29 cellular contexts compared by ENCODE assay signal in genomic region chr1:232890340-232890953, GRCh38. TPM values are rescaled to one million over a fixed set of nuclear protein-coding genes. Genes with fewer than 3 reads are reported as not detected.
A peak's percentile ranks its signal among the peaks of the same experiment; 100 is the strongest.
DNase-seq lines count a peak whose midpoint lies in the region; ATAC-seq and TF ChIP-seq lines count a peak whose summit lies in the region.
"Had no signal": no experiment of that assay in that cellular context is flagged by ENCODE, and none has a peak within 500 bp of the region (broad histone marks: within the 10 kb centered on the region; RNA-seq: fewer than 3 reads in every experiment).

No MANE protein-coding gene starts in this region.

- H2BK120ac ChIP-seq in mesenchymal stem cell (ENCODE audit: low read depth, low read length), result no peak overlapping the region

- H2BK5ac ChIP-seq in mesenchymal stem cell (ENCODE audit: low read depth, low read length, poor library complexity, severe bottlenecking), result no peak overlapping the region

- H3K18ac ChIP-seq in mesenchymal stem cell (ENCODE audit: low read depth in 1 of 2, low read length in 2 of 2), result no peak overlapping the region

- H3K9me3 ChIP-seq in SJSA1 (replicated peaks), result no peaks in the 10 kb centered on the region
- H3K9me3 ChIP-seq in mesenchymal stem cell (ENCODE audit: control insufficient read depth, low read length), result peaks cover 8% of the 10 kb centered on the region
- no peaks in the 10 kb centered on the region for H3K9me3 ChIP-seq in smooth muscle cell (replicated peaks; ENCODE audit: low read depth)
- H3K9me3 ChIP-seq: Peyer's patch, transverse colon had no signal

- peaks cover 5 to 6% of the 10 kb centered on the region in 2 donors for H3K36me3 Mint-ChIP-seq in activated naive CD4-positive, alpha-beta T cell treated with anti-CD3 and anti-CD28 coated beads, Interleukin-2, amount 50 U/mL, for 72 hours
- H3K36me3 Mint-ChIP-seq in activated naive CD4-positive, alpha-beta T cell treated with anti-CD3 and anti-CD28 coated beads for 36 hours (ENCODE audit: low read depth), result no peaks in the 10 kb centered on the region

- no peaks in the 10 kb centered on the region for H3K36me3 ChIP-seq in SJSA1
- no peaks in the 10 kb centered on the region for H3K36me3 ChIP-seq in mesenchymal stem cell (ENCODE audit: control insufficient read depth in 1 of 2, insufficient read depth in 2 of 2, low read depth in 1 of 2, low read length in 2 of 2)
- H3K36me3 ChIP-seq in smooth muscle cell (ENCODE audit: low read depth), result no peaks in the 10 kb centered on the region
- H3K36me3 ChIP-seq: left ventricle myocardium inferior, Peyer's patch, transverse colon had no signal

- no peak overlapping the region for H3K23ac ChIP-seq in mesenchymal stem cell (ENCODE audit: low read length in 2 of 2)

- CTCF ChIA-PET in activated naive CD4-positive, alpha-beta T cell treated with anti-CD3 and anti-CD28 coated beads for 36 hours (lab: Charles Lee), result no interaction called here

- H4K20me1 ChIP-seq in smooth muscle cell (ENCODE audit: low read depth), result no peaks in the 10 kb centered on the region

- H2BK15ac ChIP-seq in mesenchymal stem cell (ENCODE audit: low read depth, poor library complexity, severe bottlenecking), result no peak overlapping the region

- H3K79me1 ChIP-seq in mesenchymal stem cell (replicated peaks; ENCODE audit: low read length, poor library complexity, severe bottlenecking), result no peaks in the 10 kb centered on the region

- no peak overlapping the region for H3K14ac ChIP-seq in mesenchymal stem cell (ENCODE audit: low read length in 2 of 2)

- intact Hi-C loops in activated naive CD4-positive, alpha-beta T cell treated with anti-CD3 and anti-CD28 coated beads for 36 hours (cut with micrococcal nuclease), result no loop called here

- H3K27ac ChIP-seq in SJSA1 (peak overlapping the region; percentile 61), mesenchymal stem cell (ENCODE audit: low read length, poor library complexity, severe bottlenecking) (peak overlapping the region; percentile 72), smooth muscle cell (ENCODE audit: low read depth) (peak overlapping the region; percentile 72)
- H3K27ac ChIP-seq: left ventricle myocardium inferior, Peyer's patch, SK-N-MC, transverse colon had no signal

- peaks cover 22% of the 10 kb centered on the region for H3K4me1 ChIP-seq in SJSA1 (replicated peaks)
- H3K4me1 ChIP-seq in mesenchymal stem cell (ENCODE audit: control insufficient read depth, insufficient read depth, low read depth, low read length), result no peaks in the 10 kb centered on the region
- H3K4me1 ChIP-seq in smooth muscle cell (ENCODE audit: low read depth), result no peaks in the 10 kb centered on the region
- H3K4me1 ChIP-seq: left ventricle myocardium inferior, Peyer's patch, transverse colon had no signal

- H4K91ac ChIP-seq in mesenchymal stem cell (ENCODE audit: low read length), result no peak overlapping the region

- H3K4me3 Mint-ChIP-seq in activated naive CD4-positive, alpha-beta T cell treated with anti-CD3 and anti-CD28 coated beads for 36 hours, result no peak overlapping the region
- H3K4me3 Mint-ChIP-seq: activated B cell treated with CpG ODN at 0.5 μM for 24 hours; activated CD4-positive, alpha-beta memory T cell treated with anti-CD3 and anti-CD28 coated beads, Interleukin-2, amount 10 ng/mL, durations not matched to agents 7 days and 5 days; B cell; dendritic cell treated with granulocyte-macrophage colony-stimulating factor and Interleukin-4, amounts not matched to agents 40 ng/mL and 50 ng/mL, for 4 days; neural crest cell; stimulated activated naive CD8-positive, alpha-beta T cell treated with anti-CD3 and anti-CD28 coated beads, Interleukin-15, amount 100 ng/mL, for 72 hours had no signal

- H2AK5ac ChIP-seq in mesenchymal stem cell (ENCODE audit: low read length, severe bottlenecking), result no peak overlapping the region

- peak overlapping the region; percentile 49 to 86 for H2BK12ac ChIP-seq in mesenchymal stem cell (ENCODE audit: low read length in 2 of 2)

- H3K4me3 ChIP-seq in SJSA1 (no peak overlapping the region), mesenchymal stem cell (ENCODE audit: insufficient read depth in 1 of 2, low read depth in 1 of 2, low read length in 2 of 2) (no peak overlapping the region), smooth muscle cell (no peak overlapping the region)
- H3K4me3 ChIP-seq: left ventricle myocardium inferior, Peyer's patch, SK-N-MC, transverse colon had no signal

- H3K4me2 ChIP-seq in mesenchymal stem cell (ENCODE audit: low read length, poor library complexity, severe bottlenecking) (no peak overlapping the region), smooth muscle cell (peak overlapping the region; percentile 41)

- H3K4me1 Mint-ChIP-seq in activated naive CD4-positive, alpha-beta T cell treated with anti-CD3 and anti-CD28 coated beads for 36 hours (ENCODE audit: low read depth), result no peaks in the 10 kb centered on the region
- H3K4me1 Mint-ChIP-seq: activated B cell treated with CpG ODN at 0.5 μM for 24 hours, B cell had no signal

- no peaks in the 10 kb centered on the region for H3K27me3 Mint-ChIP-seq in activated naive CD4-positive, alpha-beta T cell treated with anti-CD3 and anti-CD28 coated beads for 36 hours (ENCODE audit: low read depth)
- H3K27me3 Mint-ChIP-seq: activated CD4-positive, alpha-beta memory T cell treated with anti-CD3 and anti-CD28 coated beads, Interleukin-2, amount 10 ng/mL, durations not matched to agents 7 days and 5 days; dendritic cell treated with granulocyte-macrophage colony-stimulating factor and Interleukin-4, amounts not matched to agents 40 ng/mL and 50 ng/mL, for 4 days had no signal

- DNase-seq in activated naive CD4-positive, alpha-beta T cell treated with anti-CD3 and anti-CD28 coated beads, Interleukin-2, amount 50 U/mL, for 72 hours (ENCODE audit: low spot score in 2 of 2), result no peak
- no peak for DNase-seq in activated naive CD4-positive, alpha-beta T cell treated with anti-CD3 and anti-CD28 coated beads for 36 hours
- DNase-seq in SJSA1 (ENCODE audit: low read depth in 1 of 2, low spot score in 2 of 2), result no peak
- DNase-seq in mesenchymal stem cell, result peak; percentile 27
- DNase-seq in smooth muscle cell (lab: John Stamatoyannopoulos, UW; ENCODE audit: unreplicated experiment), result no peak
- DNase-seq in hypothalamus (lab: John Stamatoyannopoulos, UW), result no peak
- no peak for DNase-seq in NCI-H524 treated with DMSO at 0.1 percent for 48 hours (lab: John Stamatoyannopoulos, UW)
- DNase-seq in activated CD8-positive, alpha-beta memory T cell treated with anti-CD3 and anti-CD28 coated beads, Interleukin-2, amount 50 U/mL, for 48 hours, result no peak
- DNase-seq: activated B cell treated with CpG ODN at 0.5 μM for 24 hours; activated CD4-positive, alpha-beta memory T cell treated with anti-CD3 and anti-CD28 coated beads, Interleukin-2, amount 10 ng/mL, durations not matched to agents 7 days and 5 days; activated effector memory CD4-positive, alpha-beta T cell treated with anti-CD3 and anti-CD28 coated beads, Interleukin-2, amount 50 U/mL, for 16 hours; activated T-cell treated with anti-CD3 and anti-CD28 coated beads for 4 hours; COR-L47; DND-41; left ventricle myocardium inferior; NCI-H1048; NCI-H1930; NCI-H446 treated with DMSO at 0.1 percent for 48 hours; NK-92 treated with Interleukin-12 subunit alpha and Interleukin-12 subunit beta, amount 100 ng/mL, for 24 hours; Peyer's patch; stimulated activated CD4-positive, alpha-beta T cell treated with anti-CD3 and anti-CD28 coated beads, Interleukin-12 subunit alpha, Interleukin-12 subunit beta, amount 100 ng/mL, for 4 hours; stimulated activated CD4-positive, alpha-beta T cell treated with anti-CD3 and anti-CD28 coated beads, Interleukin-4, amount 100 ng/mL, for 4 hours; stimulated activated naive CD8-positive, alpha-beta T cell treated with anti-CD3 and anti-CD28 coated beads, Interleukin-15, amount 100 ng/mL, for 72 hours; transverse colon had no signal

- H3K79me2 ChIP-seq in smooth muscle cell (ENCODE audit: low read depth), result no peaks in the 10 kb centered on the region

- no peak for TF ChIP-seq CTCF in smooth muscle cell (IDR thresholded peaks at IDR 0.05; ENCODE audit: borderline replicate concordance, insufficient read depth, poor library complexity, severe bottlenecking)

- H3K4ac ChIP-seq in mesenchymal stem cell (ENCODE audit: low read depth in 1 of 2, low read length in 2 of 2), result no peak overlapping the region

- WGBS in mesenchymal stem cell, result 97% methylated on average over 4 of the region's 5 CpGs
- WGBS in smooth muscle cell (ENCODE audit: low lambda C conversion rate), result 84% methylated on average over 5 of the region's 5 CpGs

- peak overlapping the region; percentile 2 to 40 for H3K27ac Mint-ChIP-seq in activated naive CD4-positive, alpha-beta T cell treated with anti-CD3 and anti-CD28 coated beads, Interleukin-2, amount 50 U/mL, for 72 hours
- no peak overlapping the region for H3K27ac Mint-ChIP-seq in activated naive CD4-positive, alpha-beta T cell treated with anti-CD3 and anti-CD28 coated beads for 36 hours
- H3K27ac Mint-ChIP-seq: activated B cell treated with CpG ODN at 0.5 μM for 24 hours; activated CD4-positive, alpha-beta memory T cell treated with anti-CD3 and anti-CD28 coated beads, Interleukin-2, amount 10 ng/mL, durations not matched to agents 7 days and 5 days; B cell; dendritic cell treated with granulocyte-macrophage colony-stimulating factor and Interleukin-4, amounts not matched to agents 40 ng/mL and 50 ng/mL, for 4 days; stimulated activated naive CD8-positive, alpha-beta T cell treated with anti-CD3 and anti-CD28 coated beads, Interleukin-15, amount 100 ng/mL, for 72 hours had no signal

- H3K9me3 Mint-ChIP-seq in activated naive CD4-positive, alpha-beta T cell treated with anti-CD3 and anti-CD28 coated beads, Interleukin-2, amount 50 U/mL, for 72 hours, result peaks cover 0 to 17% of the 10 kb centered on the region in 2 donors
- peaks cover 4% of the 10 kb centered on the region for H3K9me3 Mint-ChIP-seq in activated naive CD4-positive, alpha-beta T cell treated with anti-CD3 and anti-CD28 coated beads for 36 hours
- H3K9me3 Mint-ChIP-seq: activated B cell treated with CpG ODN at 0.5 μM for 24 hours; dendritic cell treated with granulocyte-macrophage colony-stimulating factor and Interleukin-4, amounts not matched to agents 40 ng/mL and 50 ng/mL, for 4 days had no signal

- no peak overlapping the region for H3K9ac ChIP-seq in mesenchymal stem cell (ENCODE audit: low read length)
- H3K9ac ChIP-seq in smooth muscle cell (ENCODE audit: low read depth), result no peak overlapping the region

- no peak overlapping the region for H4K8ac ChIP-seq in mesenchymal stem cell (ENCODE audit: low read length)

- ATAC-seq in activated naive CD4-positive, alpha-beta T cell treated with anti-CD3 and anti-CD28 coated beads, Interleukin-2, amount 50 U/mL, for 72 hours, result no peak
- ATAC-seq: HCT116 had no signal

- H3K27me3 ChIP-seq in SJSA1 (replicated peaks) (no peaks in the 10 kb centered on the region), mesenchymal stem cell (ENCODE audit: control insufficient read depth in 1 of 2, insufficient read depth in 1 of 2, low read length in 2 of 2) (no peaks in the 10 kb centered on the region), smooth muscle cell (ENCODE audit: low read depth) (no peaks in the 10 kb centered on the region)
- H3K27me3 ChIP-seq: Peyer's patch, transverse colon had no signal

- H2AFZ ChIP-seq in mesenchymal stem cell (ENCODE audit: low read depth, low read length) (no peak overlapping the region), smooth muscle cell (ENCODE audit: low read depth) (no peak overlapping the region)

- no peaks in the 10 kb centered on the region for H3F3A ChIP-seq in smooth muscle cell (ENCODE audit: low read depth)

RNA-seq across cellular contexts. Expression of gene NTPCR, which starts 60.0 kb away (rescaled TPM):
- total RNA-seq in activated naive CD4-positive, alpha-beta T cell treated with anti-CD3 and anti-CD28 coated beads, Interleukin-2, amount 50 U/mL, for 72 hours, result 10 to 100 TPM; 59.0 to 85.4 TPM
- 10 to 100 TPM; 53.1 TPM for total RNA-seq in activated naive CD4-positive, alpha-beta T cell treated with anti-CD3 and anti-CD28 coated beads for 36 hours
- 40.2 and 46.6 TPM in 2 replicates for total RNA-seq in SJSA1 (2014; rRNA removed; shearing (Covaris generic))
- polyA plus RNA-seq in mesenchymal stem cell (2013, experiment 1 of 2), result 33.9 TPM
- polyA plus RNA-seq in mesenchymal stem cell (2013, experiment 2 of 2), result 34.1 TPM
- total RNA-seq in smooth muscle cell, result 39.2 and 40.9 TPM in 2 replicates
- 54.3 and 59.2 TPM in 2 replicates for polyA plus RNA-seq in smooth muscle cell
